19 cellular contexts compared by ENCODE assay signal in the genomic region with DNA sequence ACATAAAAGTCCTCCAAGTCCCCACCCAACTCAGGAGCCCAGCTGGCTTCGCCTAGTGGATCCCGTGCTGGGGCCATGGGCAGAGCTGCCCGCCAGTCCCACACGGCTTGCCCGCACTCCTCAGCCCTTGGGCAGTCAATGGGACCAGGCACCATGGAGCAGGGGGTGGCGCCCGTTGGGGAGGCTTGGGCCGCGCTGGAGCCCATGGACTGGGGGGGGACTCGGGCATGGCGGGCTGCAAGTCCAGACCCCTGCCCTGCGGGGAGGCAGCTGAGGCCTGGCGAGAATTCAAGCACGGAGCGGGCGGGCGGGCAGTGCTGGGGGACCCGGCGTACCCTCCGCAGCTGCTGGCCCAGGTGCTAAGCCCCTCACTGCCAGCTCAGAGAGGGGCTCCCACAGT.
"Had no signal": no experiment of that assay in that cellular context is flagged by ENCODE, and none has a peak within 500 bp of the region (broad histone marks: within the 10 kb centered on the region; RNA-seq: fewer than 3 reads in every experiment).

No MANE protein-coding gene starts in this region.

- ATAC-seq: foreskin keratinocyte, gastroesophageal sphincter, heart left ventricle, left colon, left lobe of liver, left ventricle myocardium superior, lower lobe of right lung, mucosa of descending colon had no signal

- H3K27ac ChIP-seq: coronary artery, dorsolateral prefrontal cortex, esophagus muscularis mucosa, foreskin keratinocyte, gastroesophageal sphincter, heart left ventricle, hepatocyte, lower lobe of right lung had no signal

- H3K9me3 ChIP-seq: heart left ventricle, lower lobe of right lung had no signal

- DNase-seq: cerebellar nuclear complex; dermis blood vessel endothelial cell; dorsolateral prefrontal cortex; effector CD4-positive, alpha-beta T cell; effector memory CD4-positive, alpha-beta T cell; foreskin keratinocyte; hypothalamus; kidney glomerular epithelial cell; left colon; left ventricle myocardium superior; lower lobe of right lung; mesenchymal stem cell; mucosa of descending colon had no signal

- H3K4me1 ChIP-seq: esophagus muscularis mucosa, foreskin keratinocyte, gastroesophageal sphincter, heart left ventricle, lower lobe of right lung had no signal

- H3K27me3 ChIP-seq: dorsolateral prefrontal cortex, esophagus muscularis mucosa, foreskin keratinocyte, gastroesophageal sphincter, heart left ventricle, hepatocyte had no signal

- H3K4me3 ChIP-seq: coronary artery, dorsolateral prefrontal cortex, esophagus muscularis mucosa, gastroesophageal sphincter, heart left ventricle, hepatocyte, lower lobe of right lung, mucosa of descending colon had no signal

- H3K36me3 ChIP-seq: esophagus muscularis mucosa, gastroesophageal sphincter, heart left ventricle, lower lobe of right lung had no signal
